ENCODE assay signal across 8 cellular contexts in genomic region chr18:47150029-47150823, GRCh38. TPM values are rescaled to one million over a fixed set of nuclear protein-coding genes. Genes with fewer than 3 reads are reported as not detected.
DNase-seq lines count a peak whose midpoint lies in the region; ATAC-seq and TF ChIP-seq lines count a peak whose summit lies in the region.

HDHD2 (minus strand) TSS chr18:47150500; CDS start chr18:47136439, 14,061 bp downstream.

- H3K9me3 ChIP-seq in cardiac muscle cell (ENCODE audit: low read depth) (no peaks in the 10 kb centered on the region), transverse colon (no peaks in the 10 kb centered on the region)

- peak; percentile 84 for ATAC-seq in HG02571 (IDR thresholded peaks at IDR 0.05; ENCODE audit: unreplicated experiment)
- ATAC-seq in activated naive CD8-positive, alpha-beta T cell treated with anti-CD3 and anti-CD28 coated beads, Interleukin-2, amount 50 U/mL, for 24 hours = peak; percentile 90

- H3K36me3 Mint-ChIP-seq in activated naive CD8-positive, alpha-beta T cell treated with anti-CD3 and anti-CD28 coated beads, Interleukin-2, amount 50 U/mL, for 24 hours (ENCODE audit: low read depth) = peaks cover 14% of the 10 kb centered on the region

- peak within 1 kb of the TSS; percentile 94 for H3K4me3 Mint-ChIP-seq in activated naive CD8-positive, alpha-beta T cell treated with anti-CD3 and anti-CD28 coated beads, Interleukin-2, amount 50 U/mL, for 24 hours

- H3K4me3 ChIP-seq in cardiac muscle cell (peak within 1 kb of the TSS; percentile 53), transverse colon (peak within 1 kb of the TSS; percentile 64 to 84 (median 77))

- H3K4me1 Mint-ChIP-seq in activated naive CD8-positive, alpha-beta T cell treated with anti-CD3 and anti-CD28 coated beads, Interleukin-2, amount 50 U/mL, for 24 hours = peaks cover 42% of the 10 kb centered on the region

- intact Hi-C loops in transverse colon (cut with DNase I; ENCODE audit: low total_unique reads) = no loop called here

- H3K9me3 Mint-ChIP-seq in activated naive CD8-positive, alpha-beta T cell treated with anti-CD3 and anti-CD28 coated beads, Interleukin-2, amount 50 U/mL, for 24 hours = no peaks in the 10 kb centered on the region

- no peaks in the 10 kb centered on the region for H3K27me3 Mint-ChIP-seq in activated naive CD8-positive, alpha-beta T cell treated with anti-CD3 and anti-CD28 coated beads, Interleukin-2, amount 50 U/mL, for 24 hours

- no peaks in the 10 kb centered on the region for H3K27me3 ChIP-seq in cardiac muscle cell
- H3K27me3 ChIP-seq in transverse colon = no peaks in the 10 kb centered on the region

- no peak for TF ChIP-seq EP300 in transverse colon (IDR thresholded peaks at IDR 0.05; ENCODE audit: low read depth)

- peaks cover 13% of the 10 kb centered on the region for H3K4me1 ChIP-seq in cardiac muscle cell (ENCODE audit: low read depth)
- peaks cover 12 to 21% (median 21%) of the 10 kb centered on the region in 4 donors for H3K4me1 ChIP-seq in transverse colon

- H3K27ac ChIP-seq in cardiac muscle cell (peak within 1 kb of the TSS; percentile 92), transverse colon (peak within 1 kb of the TSS; percentile 91 to 96 (median 92))

- TF ChIP-seq POLR2A in GM10847 (IDR thresholded peaks at IDR 0.05; ENCODE audit: extremely low read depth, insufficient read length) = peak; percentile 94
- TF ChIP-seq POLR2A in transverse colon (IDR thresholded peaks at IDR 0.05) = peak; percentile 88

- DNase-seq in NCI-H1048 (lab: John Stamatoyannopoulos, UW) (peak; percentile 40), SW480 (ENCODE audit: low spot score) (peak; percentile 56), cardiac muscle cell (ENCODE audit: low read depth in 1 of 2, low spot score in 1 of 2) (peak; percentile 85 to 86), pons (ENCODE audit: low spot score) (peak; percentile 76), transverse colon (peak; percentile 88)
- DNase-seq in activated naive CD8-positive, alpha-beta T cell treated with anti-CD3 and anti-CD28 coated beads, Interleukin-2, amount 50 U/mL, for 24 hours = peak; percentile 88

- in situ Hi-C loops in transverse colon (cut with MboI; ENCODE audit: low pct_ligation_motif_present in 1 of 4, low pct_unique_long_range_greater_than_20kb in 1 of 4, low sequenced_read_pairs in 3 of 4) = no loop called here

- peak within 1 kb of the TSS; percentile 95 for H3K27ac Mint-ChIP-seq in activated naive CD8-positive, alpha-beta T cell treated with anti-CD3 and anti-CD28 coated beads, Interleukin-2, amount 50 U/mL, for 24 hours

- H3K36me3 ChIP-seq in cardiac muscle cell (peaks cover 10% of the 10 kb centered on the region), transverse colon (peaks cover 0 to 14% (median 1%) of the 10 kb centered on the region in 4 donors)

- WGBS in transverse colon (ENCODE audit: low coverage in 1 of 2), 2 donors = 0% methylated on average over 45 of the region's 70 CpGs; no CpG with 5 or more reads in 1 of the 2 donors

- TF ChIP-seq CTCF in cardiac muscle cell (IDR thresholded peaks at IDR 0.05; ENCODE audit: low read depth, low read length) (no peak), transverse colon (IDR thresholded peaks at IDR 0.05) (no peak)

RNA-seq across cellular contexts. Expression of gene HDHD2, which starts in this region (rescaled TPM):
- total RNA-seq in cardiac muscle cell = 40.8 and 55.4 TPM in 2 replicates
- 91.0 and 92.5 TPM in 2 replicates for polyA plus RNA-seq in cardiac muscle cell
- 10 to 100 TPM; 14.2 to 63.3 (median 30.3) TPM for total RNA-seq in transverse colon

Comparison
In these comparisons a context has a peak if more than half of its experiments do, and no peak if none do; other contexts are left out.
1. Peak in every context shown above with its lines: DNase-seq, ATAC-seq, H3K4me3 ChIP-seq and H3K27ac ChIP-seq.